In the genomic region with DNA sequence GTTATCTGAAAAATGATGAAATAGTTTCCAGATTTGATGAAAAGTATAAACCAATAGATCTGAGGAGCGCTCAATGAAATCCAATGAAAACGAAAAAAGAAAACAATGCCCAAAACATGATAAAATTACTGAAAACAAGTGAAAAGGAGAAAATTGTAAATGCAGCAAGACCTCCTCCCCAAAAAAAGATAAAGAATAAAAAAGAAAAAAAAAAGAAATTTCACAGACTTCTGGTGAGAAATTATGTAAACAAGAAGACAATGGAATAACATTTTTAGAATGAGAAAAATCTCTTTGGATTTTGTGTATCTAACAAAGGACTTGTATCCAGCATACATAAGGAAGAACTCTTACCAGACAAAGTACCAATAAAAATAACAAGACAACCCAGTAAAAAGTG, we compare ENCODE assay signal across 35 cellular contexts.
"Had no signal": no experiment of that assay in that cellular context is flagged by ENCODE, and none has a peak within 500 bp of the region (broad histone marks: within the 10 kb centered on the region; RNA-seq: fewer than 3 reads in every experiment).

No MANE protein-coding gene starts in this region.

- DNase-seq: activated B cell treated with CpG ODN at 0.5 μM for 24 hours; activated CD4-positive, alpha-beta memory T cell treated with anti-CD3 and anti-CD28 coated beads for 36 hours; activated CD4-positive, alpha-beta T cell treated with anti-CD3 and anti-CD28 coated beads for 4 hours; activated CD4-positive, alpha-beta T cell treated with anti-CD3 and anti-CD28 coated beads, Interleukin-2, amount 10 ng/mL, durations not matched to agents 24 days and 14 days; activated CD4-positive, alpha-beta T cell treated with anti-CD3 and anti-CD28 coated beads, Interleukin-2, amount 50 U/mL, for 1 hour; activated CD4-positive, alpha-beta T cell treated with anti-CD3 and anti-CD28 coated beads, Interleukin-2, amount 50 U/mL, for 4 hours; activated CD4-positive, CD25-positive, alpha-beta regulatory T cell treated with anti-CD3 and anti-CD28 coated beads, Interleukin-2, amount 50 U/mL, for 72 hours; activated CD8-positive, alpha-beta memory T cell treated with anti-CD3 and anti-CD28 coated beads, Interleukin-2, amount 50 U/mL, for 48 hours; activated CD8-positive, alpha-beta T cell treated with anti-CD3 and anti-CD28 coated beads for 36 hours; activated effector memory CD4-positive, alpha-beta T cell treated with Interleukin-2 at 50 U/mL for 16 hours; activated gamma-delta T cell; activated naive CD4-positive, alpha-beta T cell treated with anti-CD3 and anti-CD28 coated beads, Interleukin-2, amount 10 ng/mL, durations not matched to agents 7 days and 5 days; activated naive CD4-positive, alpha-beta T cell treated with Interleukin-2 at 50 U/mL for 16 hours; activated naive CD8-positive, alpha-beta T cell treated with anti-CD3 and anti-CD28 coated beads, Interleukin-2, amount 10 ng/mL, durations not matched to agents 7 days and 5 days; activated naive CD8-positive, alpha-beta T cell treated with anti-CD3 and anti-CD28 coated beads, Interleukin-2, amount 50 U/mL, for 24 hours; activated T-cell treated with anti-CD3 and anti-CD28 coated beads, Interleukin-2, amount 50 U/mL, for 24 hours; activated T-cell treated with anti-CD3 and anti-CD28 coated beads, Interleukin-2, amount 50 U/mL, for 48 hours; amygdala; anterior cingulate cortex; caudate nucleus; cerebellar nuclear complex; T-helper 1 cell; T-helper 2 cell; T-helper 9 cell; WERI-Rb-1 had no signal

- H3K4me3 Mint-ChIP-seq: activated B cell treated with CpG ODN at 0.5 μM for 24 hours; activated CD4-positive, alpha-beta memory T cell treated with anti-CD3 and anti-CD28 coated beads for 36 hours; activated CD4-positive, alpha-beta T cell treated with anti-CD3 and anti-CD28 coated beads, Interleukin-2, amount 10 ng/mL, durations not matched to agents 24 days and 14 days; activated CD8-positive, alpha-beta T cell treated with anti-CD3 and anti-CD28 coated beads for 36 hours; activated naive CD4-positive, alpha-beta T cell treated with anti-CD3 and anti-CD28 coated beads, Interleukin-2, amount 10 ng/mL, durations not matched to agents 7 days and 5 days; activated naive CD4-positive, alpha-beta T cell treated with anti-CD3 and anti-CD28 coated beads, Interleukin-2, amount 50 U/mL, for 24 hours; activated naive CD8-positive, alpha-beta T cell; activated naive CD8-positive, alpha-beta T cell treated with anti-CD3 and anti-CD28 coated beads, Interleukin-2, amount 10 ng/mL, durations not matched to agents 7 days and 5 days; activated naive CD8-positive, alpha-beta T cell treated with anti-CD3 and anti-CD28 coated beads, Interleukin-2, amount 50 U/mL, for 24 hours; activated T-cell treated with anti-CD3 and anti-CD28 coated beads, Interleukin-2, amount 50 U/mL, for 24 hours; brain; central memory CD8-positive, alpha-beta T cell; T-helper 1 cell treated with Interleukin-12 subunit alpha and Interleukin-12 subunit beta and Interleukin-4 antibody, amounts not matched to agents 30 μg/mL and 1 μg/mL, for 36 hours; T-helper 2 cell treated with Interferon-gamma antibody and Interleukin-4, amounts not matched to agents 5 μg/mL and 100 μg/mL, for 36 hours had no signal

- H3K27me3 Mint-ChIP-seq: activated CD4-positive, alpha-beta T cell treated with anti-CD3 and anti-CD28 coated beads, Interleukin-2, amount 10 ng/mL, durations not matched to agents 24 days and 14 days; activated naive CD4-positive, alpha-beta T cell treated with anti-CD3 and anti-CD28 coated beads, Interleukin-2, amount 10 ng/mL, durations not matched to agents 7 days and 5 days; activated naive CD8-positive, alpha-beta T cell treated with anti-CD3 and anti-CD28 coated beads, Interleukin-2, amount 10 ng/mL, durations not matched to agents 7 days and 5 days; brain had no signal

- ATAC-seq: activated CD8-positive, alpha-beta T cell treated with anti-CD3 and anti-CD28 coated beads for 36 hours; activated naive CD8-positive, alpha-beta T cell treated with anti-CD3 and anti-CD28 coated beads, Interleukin-2, amount 50 U/mL, for 24 hours had no signal

- FAIRE-seq: bronchial epithelial cell had no signal

- H3K27ac Mint-ChIP-seq: activated B cell treated with CpG ODN at 0.5 μM for 24 hours; activated CD4-positive, alpha-beta memory T cell treated with anti-CD3 and anti-CD28 coated beads for 36 hours; activated CD4-positive, alpha-beta T cell treated with anti-CD3 and anti-CD28 coated beads, Interleukin-2, amount 10 ng/mL, durations not matched to agents 24 days and 14 days; activated CD8-positive, alpha-beta T cell treated with anti-CD3 and anti-CD28 coated beads for 36 hours; activated naive CD4-positive, alpha-beta T cell treated with anti-CD3 and anti-CD28 coated beads, Interleukin-2, amount 10 ng/mL, durations not matched to agents 7 days and 5 days; activated naive CD4-positive, alpha-beta T cell treated with anti-CD3 and anti-CD28 coated beads, Interleukin-2, amount 50 U/mL, for 24 hours; activated naive CD8-positive, alpha-beta T cell; activated naive CD8-positive, alpha-beta T cell treated with anti-CD3 and anti-CD28 coated beads, Interleukin-2, amount 10 ng/mL, durations not matched to agents 7 days and 5 days; activated naive CD8-positive, alpha-beta T cell treated with anti-CD3 and anti-CD28 coated beads, Interleukin-2, amount 50 U/mL, for 24 hours; activated T-cell treated with anti-CD3 and anti-CD28 coated beads, Interleukin-2, amount 50 U/mL, for 24 hours; activated T-helper 2 cell treated with anti-CD3 and anti-CD28 coated beads, Interferon-gamma antibody, Interleukin-2, Interleukin-4, amounts not matched to agents 10 μg/mL and 5 μg/mL and 100 μg/mL, durations not matched to agents 14 hours and 24 hours and 36 hours; brain; T-helper 1 cell treated with Interleukin-12 subunit alpha and Interleukin-12 subunit beta and Interleukin-4 antibody, amounts not matched to agents 30 μg/mL and 1 μg/mL, for 36 hours; T-helper 2 cell treated with Interferon-gamma antibody and Interleukin-4, amounts not matched to agents 5 μg/mL and 100 μg/mL, for 36 hours had no signal

- H3K27me3 ChIP-seq: ascending aorta, cardiac muscle cell had no signal

- H3K36me3 Mint-ChIP-seq: activated CD4-positive, alpha-beta memory T cell treated with anti-CD3 and anti-CD28 coated beads for 36 hours; activated naive CD4-positive, alpha-beta T cell treated with anti-CD3 and anti-CD28 coated beads, Interleukin-2, amount 10 ng/mL, durations not matched to agents 7 days and 5 days; activated naive CD4-positive, alpha-beta T cell treated with anti-CD3 and anti-CD28 coated beads, Interleukin-2, amount 50 U/mL, for 24 hours; activated naive CD8-positive, alpha-beta T cell treated with anti-CD3 and anti-CD28 coated beads, Interleukin-2, amount 10 ng/mL, durations not matched to agents 7 days and 5 days had no signal

- H3K9me3 Mint-ChIP-seq: activated CD4-positive, alpha-beta T cell treated with anti-CD3 and anti-CD28 coated beads, Interleukin-2, amount 10 ng/mL, durations not matched to agents 24 days and 14 days; activated CD8-positive, alpha-beta T cell treated with anti-CD3 and anti-CD28 coated beads for 36 hours; activated naive CD4-positive, alpha-beta T cell treated with anti-CD3 and anti-CD28 coated beads, Interleukin-2, amount 10 ng/mL, durations not matched to agents 7 days and 5 days; activated T-helper 2 cell treated with anti-CD3 and anti-CD28 coated beads, Interferon-gamma antibody, Interleukin-2, Interleukin-4, amounts not matched to agents 10 μg/mL and 5 μg/mL and 100 μg/mL, durations not matched to agents 14 hours and 24 hours and 36 hours; central memory CD8-positive, alpha-beta T cell had no signal

- H3K4me3 ChIP-seq: ascending aorta, cardiac muscle cell had no signal

- H3K4me1 ChIP-seq: ascending aorta had no signal

- H3K36me3 ChIP-seq: ascending aorta, cardiac muscle cell, WERI-Rb-1 had no signal

- H3K27ac ChIP-seq: ascending aorta, cardiac muscle cell, WERI-Rb-1 had no signal

- H3K4me1 Mint-ChIP-seq: activated B cell treated with CpG ODN at 0.5 μM for 24 hours; activated CD4-positive, alpha-beta T cell treated with anti-CD3 and anti-CD28 coated beads, Interleukin-2, amount 10 ng/mL, durations not matched to agents 24 days and 14 days; activated naive CD4-positive, alpha-beta T cell treated with anti-CD3 and anti-CD28 coated beads, Interleukin-2, amount 10 ng/mL, durations not matched to agents 7 days and 5 days; activated naive CD4-positive, alpha-beta T cell treated with anti-CD3 and anti-CD28 coated beads, Interleukin-2, amount 50 U/mL, for 24 hours; activated naive CD8-positive, alpha-beta T cell treated with anti-CD3 and anti-CD28 coated beads, Interleukin-2, amount 10 ng/mL, durations not matched to agents 7 days and 5 days; activated naive CD8-positive, alpha-beta T cell treated with anti-CD3 and anti-CD28 coated beads, Interleukin-2, amount 50 U/mL, for 24 hours; brain; central memory CD8-positive, alpha-beta T cell had no signal
